ENCODE assay signal across 27 cellular contexts in the genomic region with DNA sequence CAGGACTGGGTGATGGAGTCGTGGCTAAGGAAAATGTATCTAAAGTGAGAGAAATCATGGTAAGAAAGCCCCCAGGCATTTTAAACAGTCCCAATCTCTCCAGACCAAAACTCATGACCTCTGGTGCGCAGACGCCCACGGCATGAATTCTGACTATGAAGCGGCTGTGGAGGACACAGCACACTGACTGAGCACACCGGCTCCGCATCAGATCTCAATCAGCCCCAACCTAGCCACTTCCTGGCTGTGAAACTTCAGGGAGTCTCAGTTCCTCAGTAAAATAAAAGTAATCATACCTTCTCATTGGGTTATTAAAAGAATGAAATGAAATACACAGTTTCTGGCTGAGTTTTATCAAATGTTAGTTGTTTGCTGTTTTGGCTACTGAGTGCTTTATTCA. TPM values are rescaled to one million over a fixed set of nuclear protein-coding genes. Genes with fewer than 3 reads are reported as not detected.
DNase-seq lines count a peak whose midpoint lies in the region; ATAC-seq and TF ChIP-seq lines count a peak whose summit lies in the region.
"Had no signal": no experiment of that assay in that cellular context is flagged by ENCODE, and none has a peak within 500 bp of the region (broad histone marks: within the 10 kb centered on the region; RNA-seq: fewer than 3 reads in every experiment).

No MANE protein-coding gene starts in this region.

- H3K4me1 ChIP-seq in cardiac muscle cell (ENCODE audit: low read depth) (no peaks in the 10 kb centered on the region), right atrium auricular region (peaks cover 0 to 3% of the 10 kb centered on the region in 2 donors)
- H3K4me1 ChIP-seq: tibial artery had no signal

- ATAC-seq in GM21360 (IDR thresholded peaks at IDR 0.05; ENCODE audit: unreplicated experiment) (peak; percentile 46), GM18909 (IDR thresholded peaks at IDR 0.05; ENCODE audit: poor library complexity, unreplicated experiment) (no peak)
- peak; percentile 80 for ATAC-seq in stimulated activated effector memory CD8-positive, alpha-beta T cell treated with anti-CD3 and anti-CD28 coated beads, Interleukin-12 subunit alpha, Interleukin-12 subunit beta, amount 100 ng/mL, for 72 hours
- ATAC-seq: gastroesophageal sphincter; stimulated activated naive CD8-positive, alpha-beta T cell treated with anti-CD3 and anti-CD28 coated beads, Interleukin-15, amount 100 ng/mL, for 72 hours had no signal

- TF ChIP-seq CTCF in cardiac muscle cell (IDR thresholded peaks at IDR 0.05; ENCODE audit: low read depth, low read length) = no peak
- TF ChIP-seq CTCF in right atrium auricular region (IDR thresholded peaks at IDR 0.05) = no peak

- H3K4me1 Mint-ChIP-seq in T-helper 2 cell treated with Interferon-gamma antibody and Interleukin-4, amounts not matched to agents 5 μg/mL and 100 μg/mL, for 36 hours (ENCODE audit: low read depth) = peaks cover 24% of the 10 kb centered on the region
- H3K4me1 Mint-ChIP-seq in stimulated activated effector memory CD8-positive, alpha-beta T cell treated with anti-CD3 and anti-CD28 coated beads, Interleukin-12 subunit alpha, Interleukin-12 subunit beta, amount 100 ng/mL, for 72 hours = peaks cover 43% of the 10 kb centered on the region
- H3K4me1 Mint-ChIP-seq: nephron had no signal

- H3K27ac ChIP-seq in cardiac muscle cell = peak overlapping the region; percentile 15
- H3K27ac ChIP-seq in right atrium auricular region = no peak overlapping the region
- H3K27ac ChIP-seq: BLaER1 treated with 17β-estradiol and CSF1 and Interleukin-3, amounts not matched to agents 10 nM and 100 nM; coronary artery; gastroesophageal sphincter; GM23248; SK-N-MC; spleen; tibial artery had no signal

- H3K36me3 ChIP-seq in cardiac muscle cell = no peaks in the 10 kb centered on the region
- peaks cover 47% of the 10 kb centered on the region for H3K36me3 ChIP-seq in right atrium auricular region

- no peak overlapping the region for H3K4me3 Mint-ChIP-seq in T-helper 2 cell treated with Interferon-gamma antibody and Interleukin-4, amounts not matched to agents 5 μg/mL and 100 μg/mL, for 36 hours
- H3K4me3 Mint-ChIP-seq in stimulated activated effector memory CD8-positive, alpha-beta T cell treated with anti-CD3 and anti-CD28 coated beads, Interleukin-12 subunit alpha, Interleukin-12 subunit beta, amount 100 ng/mL, for 72 hours = no peak overlapping the region
- H3K4me3 Mint-ChIP-seq: activated naive CD4-positive, alpha-beta T cell treated with anti-CD3 and anti-CD28 coated beads, Interleukin-2, amount 10 ng/mL, durations not matched to agents 7 days and 5 days; nephron; stimulated activated naive CD8-positive, alpha-beta T cell treated with anti-CD3 and anti-CD28 coated beads, Interleukin-15, amount 100 ng/mL, for 72 hours had no signal

- H3K36me3 Mint-ChIP-seq in T-helper 2 cell treated with Interferon-gamma antibody and Interleukin-4, amounts not matched to agents 5 μg/mL and 100 μg/mL, for 36 hours (ENCODE audit: low read depth) = peaks cover 43% of the 10 kb centered on the region
- peaks cover 41% of the 10 kb centered on the region for H3K36me3 Mint-ChIP-seq in stimulated activated effector memory CD8-positive, alpha-beta T cell treated with anti-CD3 and anti-CD28 coated beads, Interleukin-12 subunit alpha, Interleukin-12 subunit beta, amount 100 ng/mL, for 72 hours

- DNase-seq in cardiac muscle cell (ENCODE audit: low read depth in 1 of 2, low spot score in 1 of 2) (no peak), right atrium auricular region (ENCODE audit: low spot score) (no peak), OCI-M1 (lab: John Stamatoyannopoulos, UW) (no peak), 8988T (no peak)
- DNase-seq in T-helper 2 cell treated with Interferon-gamma antibody and Interleukin-4, amounts not matched to agents 5 μg/mL and 100 μg/mL, for 36 hours (ENCODE audit: low spot score) = no peak
- no peak for DNase-seq in stimulated activated effector memory CD8-positive, alpha-beta T cell treated with anti-CD3 and anti-CD28 coated beads, Interleukin-12 subunit alpha, Interleukin-12 subunit beta, amount 100 ng/mL, for 72 hours (ENCODE audit: low spot score in 2 of 2)
- DNase-seq: activated CD4-positive, alpha-beta T cell treated with anti-CD3 and anti-CD28 coated beads, Interleukin-2, amount 50 U/mL, for 48 hours; activated naive CD4-positive, alpha-beta T cell treated with anti-CD3 and anti-CD28 coated beads, Interleukin-2, amount 10 ng/mL, durations not matched to agents 7 days and 5 days; activated T-cell treated with anti-CD3 and anti-CD28 coated beads, Interleukin-2, amount 50 U/mL, for 1 hour; GM23248; IMR-90; kidney; midbrain; NCI-H1092; NCI-H1930; NCI-H526 treated with DMSO at 0.1 percent for 48 hours; retina; spleen; stimulated activated naive CD8-positive, alpha-beta T cell treated with anti-CD3 and anti-CD28 coated beads, Interleukin-15, amount 100 ng/mL, for 72 hours; tibial artery had no signal

- H3K9me3 ChIP-seq in cardiac muscle cell (ENCODE audit: low read depth) (no peaks in the 10 kb centered on the region), right atrium auricular region (no peaks in the 10 kb centered on the region)
- H3K9me3 ChIP-seq: BLaER1 treated with 17β-estradiol and CSF1 and Interleukin-3, amounts not matched to agents 10 nM and 100 nM; gastroesophageal sphincter; spleen; tibial artery had no signal

- H3K27me3 ChIP-seq in cardiac muscle cell (no peaks in the 10 kb centered on the region), right atrium auricular region (no peaks in the 10 kb centered on the region)
- H3K27me3 ChIP-seq: BLaER1 treated with 17β-estradiol and CSF1 and Interleukin-3, amounts not matched to agents 10 nM and 100 nM; gastroesophageal sphincter; spleen; tibial artery had no signal

- peak overlapping the region; percentile 45 for H3K27ac Mint-ChIP-seq in T-helper 2 cell treated with Interferon-gamma antibody and Interleukin-4, amounts not matched to agents 5 μg/mL and 100 μg/mL, for 36 hours
- H3K27ac Mint-ChIP-seq in stimulated activated effector memory CD8-positive, alpha-beta T cell treated with anti-CD3 and anti-CD28 coated beads, Interleukin-12 subunit alpha, Interleukin-12 subunit beta, amount 100 ng/mL, for 72 hours = peak overlapping the region; percentile 54
- H3K27ac Mint-ChIP-seq: activated naive CD4-positive, alpha-beta T cell treated with anti-CD3 and anti-CD28 coated beads, Interleukin-2, amount 10 ng/mL, durations not matched to agents 7 days and 5 days; nephron had no signal

- H3K27me3 Mint-ChIP-seq in T-helper 2 cell treated with Interferon-gamma antibody and Interleukin-4, amounts not matched to agents 5 μg/mL and 100 μg/mL, for 36 hours (ENCODE audit: low read depth) = no peaks in the 10 kb centered on the region
- H3K27me3 Mint-ChIP-seq: activated naive CD4-positive, alpha-beta T cell treated with anti-CD3 and anti-CD28 coated beads, Interleukin-2, amount 10 ng/mL, durations not matched to agents 7 days and 5 days; stimulated activated naive CD8-positive, alpha-beta T cell treated with anti-CD3 and anti-CD28 coated beads, Interleukin-15, amount 100 ng/mL, for 72 hours had no signal

- H3K4me3 ChIP-seq in cardiac muscle cell (no peak overlapping the region), right atrium auricular region (no peak overlapping the region)
- H3K4me3 ChIP-seq: BLaER1 treated with 17β-estradiol and CSF1 and Interleukin-3, amounts not matched to agents 10 nM and 100 nM; coronary artery; gastroesophageal sphincter; GM23248; SK-N-MC; spleen; tibial artery had no signal

- H3K9me3 Mint-ChIP-seq in T-helper 2 cell treated with Interferon-gamma antibody and Interleukin-4, amounts not matched to agents 5 μg/mL and 100 μg/mL, for 36 hours = peaks cover 6% of the 10 kb centered on the region
- H3K9me3 Mint-ChIP-seq in stimulated activated effector memory CD8-positive, alpha-beta T cell treated with anti-CD3 and anti-CD28 coated beads, Interleukin-12 subunit alpha, Interleukin-12 subunit beta, amount 100 ng/mL, for 72 hours = no peaks in the 10 kb centered on the region
- H3K9me3 Mint-ChIP-seq: activated naive CD4-positive, alpha-beta T cell treated with anti-CD3 and anti-CD28 coated beads, Interleukin-2, amount 10 ng/mL, durations not matched to agents 7 days and 5 days; nephron; stimulated activated naive CD8-positive, alpha-beta T cell treated with anti-CD3 and anti-CD28 coated beads, Interleukin-15, amount 100 ng/mL, for 72 hours had no signal

RNA-seq across cellular contexts. Expression of gene SETD3, which starts 38.7 kb away (rescaled TPM):
- total RNA-seq in cardiac muscle cell (59.4 and 67.5 TPM in 2 replicates), right atrium auricular region (100 to 1,000 TPM in 1 of 2 donors, 10 to 100 TPM in 1; 84.2 to 114 TPM)
- 60.1 and 71.4 TPM in 2 replicates for polyA plus RNA-seq in cardiac muscle cell

RNA-seq across cellular contexts. Expression of gene CCNK, which starts 39.3 kb away (rescaled TPM):
- 14.2 and 17.3 TPM in 2 replicates for total RNA-seq in cardiac muscle cell
- 13.3 and 13.7 TPM in 2 replicates for polyA plus RNA-seq in cardiac muscle cell
- 10 to 100 TPM; 13.9 to 17.1 TPM for total RNA-seq in right atrium auricular region
